ENCODE assay signal across 13 cellular contexts in genomic region chr3:130026146-130026829, GRCh38. TPM values are rescaled to one million over a fixed set of nuclear protein-coding genes. Genes with fewer than 3 reads are reported as not detected.
DNase-seq lines count a peak whose midpoint lies in the region; ATAC-seq, FAIRE-seq and TF ChIP-seq lines count a peak whose summit lies in the region.
"Not testable (repeated sequence)": the region's sequence is repeated elsewhere in the genome, so short reads cannot be mapped to it uniquely, and the experiment has no call there.
"Had no signal": no experiment of that assay in that cellular context is flagged by ENCODE, and none has a peak within 500 bp of the region (broad histone marks: within the 10 kb centered on the region; RNA-seq: fewer than 3 reads in every experiment).

No MANE protein-coding gene starts in this region.

- TF ChIP-seq CTCF in GM12873 (IDR thresholded peaks at IDR 0.05; ENCODE audit: insufficient read depth, low read depth, low read length, missing control alignments) (peak; percentile 47), bronchial epithelial cell (IDR thresholded peaks at IDR 0.05; ENCODE audit: insufficient read depth, low read length, severe bottlenecking) (peak; percentile 12)
- TF ChIP-seq CTCF in LNCaP clone FGC (IDR thresholded peaks at IDR 0.05; ENCODE audit: control insufficient read depth, extremely low read depth, insufficient read depth); lung (IDR thresholded peaks at IDR 0.05; ENCODE audit: control extremely low read depth, extremely low read depth): not testable (repeated sequence)

- not testable (repeated sequence) for H3K36me3 Mint-ChIP-seq in CD4-positive, CD25-positive, alpha-beta regulatory T cell; activated T-cell treated with anti-CD3 and anti-CD28 coated beads, Interleukin-2, amount 50 U/mL, for 24 hours (ENCODE audit: low read depth)

- not testable (repeated sequence) for H3K27ac ChIP-seq in CD4-positive, CD25-positive, alpha-beta regulatory T cell (ENCODE audit: insufficient read depth, low read length, poor library complexity, severe bottlenecking); lung (ENCODE audit: low read depth in 1 of 2, low read length in 1 of 2)

- peak in 2 of 3 donors; percentile 24 to 36 for DNase-seq in CD4-positive, CD25-positive, alpha-beta regulatory T cell
- DNase-seq in LNCaP clone FGC (ENCODE audit: low read depth) = peak; percentile 80
- DNase-seq in RPMI7951 (ENCODE audit: low read depth) = peak; percentile 8
- DNase-seq in activated T-cell treated with anti-CD3 and anti-CD28 coated beads, Interleukin-2, amount 50 U/mL, for 24 hours = peak; percentile 39
- DNase-seq in bronchial epithelial cell (ENCODE audit: low read depth) = peak; percentile 69
- DNase-seq in lung (ENCODE audit: low spot score) = peak; percentile 24
- DNase-seq in stimulated activated CD4-positive, alpha-beta T cell treated with anti-CD3 and anti-CD28 coated beads, TNF-alpha, amount 100 ng/mL, for 24 hours (ENCODE audit: low read depth in 3 of 3) = peak in 2 of 3 experiments; percentile 4 to 5

- not testable (repeated sequence) for H3K4me3 Mint-ChIP-seq in CD4-positive, CD25-positive, alpha-beta regulatory T cell; activated T-cell treated with anti-CD3 and anti-CD28 coated beads, Interleukin-2, amount 50 U/mL, for 24 hours

- H3K9me3 ChIP-seq in CD4-positive, CD25-positive, alpha-beta regulatory T cell (ENCODE audit: control insufficient read depth in 2 of 2, low read length in 2 of 2); lung (ENCODE audit: control insufficient read depth in 2 of 2, insufficient read depth in 1 of 2, low read length in 1 of 2): not testable (repeated sequence)

- H3K36me3 ChIP-seq in CD4-positive, CD25-positive, alpha-beta regulatory T cell (ENCODE audit: control insufficient read depth, insufficient read depth, low read length); bronchial epithelial cell (ENCODE audit: control insufficient read depth, insufficient read depth, low read length); lung (ENCODE audit: control insufficient read depth in 2 of 2, insufficient read depth in 2 of 2, low read length in 2 of 2): not testable (repeated sequence)

- H3K4me3 ChIP-seq in CD4-positive, CD25-positive, alpha-beta regulatory T cell (ENCODE audit: low read depth, low read length); LNCaP clone FGC (ENCODE audit: low read depth, low read length); bronchial epithelial cell (ENCODE audit: low read depth, low read length); lung: not testable (repeated sequence)

- not testable (repeated sequence) for H3K27me3 ChIP-seq in CD4-positive, CD25-positive, alpha-beta regulatory T cell (ENCODE audit: control insufficient read depth, insufficient read depth, low read length); bronchial epithelial cell (ENCODE audit: control insufficient read depth, insufficient read depth, low read length); lung (ENCODE audit: control insufficient read depth, insufficient read depth)

- not testable (repeated sequence) for H3K4me1 ChIP-seq in CD4-positive, CD25-positive, alpha-beta regulatory T cell (ENCODE audit: control insufficient read depth, insufficient read depth, low read length, poor library complexity, severe bottlenecking); lung (ENCODE audit: control insufficient read depth in 2 of 2, insufficient read depth in 2 of 2, low read length in 2 of 2)

- peak overlapping the region in 1 of 3 donors; percentile 81 for H3K27ac Mint-ChIP-seq in CD4-positive, CD25-positive, alpha-beta regulatory T cell
- not testable (repeated sequence) for H3K27ac Mint-ChIP-seq in activated T-cell treated with anti-CD3 and anti-CD28 coated beads, Interleukin-2, amount 50 U/mL, for 24 hours

- H3K9me3 Mint-ChIP-seq in CD4-positive, CD25-positive, alpha-beta regulatory T cell; activated T-cell treated with anti-CD3 and anti-CD28 coated beads, Interleukin-2, amount 50 U/mL, for 24 hours: not testable (repeated sequence)

- ATAC-seq in CD4-positive, CD25-positive, alpha-beta regulatory T cell (ENCODE audit: low read depth in 2 of 2); lung (ENCODE audit: insufficient read depth, low FRiP score): not testable (repeated sequence)

- 69 to 73% methylated on average over 8 to 13 of the region's 14 CpGs for WGBS in lung, 2 donors

- not testable (repeated sequence) for FAIRE-seq in bronchial epithelial cell (lab: Jason Lieb, UNC)

- not testable (repeated sequence) for H3K27me3 Mint-ChIP-seq in CD4-positive, CD25-positive, alpha-beta regulatory T cell; activated T-cell treated with anti-CD3 and anti-CD28 coated beads, Interleukin-2, amount 50 U/mL, for 24 hours

- H3K4me1 Mint-ChIP-seq in CD4-positive, CD25-positive, alpha-beta regulatory T cell; activated T-cell treated with anti-CD3 and anti-CD28 coated beads, Interleukin-2, amount 50 U/mL, for 24 hours (ENCODE audit: low read depth): not testable (repeated sequence)

RNA-seq across cellular contexts. Expression of gene TRH, which starts 51.8 kb away (rescaled TPM):
- not detected for total RNA-seq in CD4-positive, CD25-positive, alpha-beta regulatory T cell
- not detected for polyA plus RNA-seq in CD4-positive, CD25-positive, alpha-beta regulatory T cell
- not detected in 2 replicates for total RNA-seq in RPMI7951 (2014; rRNA removed; shearing (Covaris generic))
- total RNA-seq in bronchial epithelial cell (not detected in 2 replicates), lung (under 1 TPM in 1 of 2 donors, not detected in 1; 0.40 TPM)
- polyA plus RNA-seq in lung = under 1 TPM; 0.14 to 0.22 TPM
- total RNA-seq: activated CD8-positive, alpha-beta memory T cell treated with anti-CD3 and anti-CD28 coated beads, Interleukin-2, amount 10 ng/mL, durations not matched to agents 7 days and 5 days; NCI-H460; suprapubic skin had no signal

RNA-seq across cellular contexts. Expression of gene ALG1L2, which starts 55.3 kb away (rescaled TPM):
- 1.4 TPM for total RNA-seq in CD4-positive, CD25-positive, alpha-beta regulatory T cell
- under 1 TPM in 1 of 4 donors, not detected in 3; 0.30 TPM for polyA plus RNA-seq in CD4-positive, CD25-positive, alpha-beta regulatory T cell
- not detected in 2 replicates for total RNA-seq in RPMI7951 (2014; rRNA removed; shearing (Covaris generic))
- not detected in 2 replicates for total RNA-seq in bronchial epithelial cell
- under 1 TPM in 1 of 2 donors, not detected in 1; 0.80 TPM for total RNA-seq in lung
- polyA plus RNA-seq in lung = not detected
- total RNA-seq: cardiac muscle cell, lower leg skin, NCI-H460, suprapubic skin had no signal

Comparison
In these comparisons a context has a peak if more than half of its experiments do, and no peak if none do; other contexts are left out.
1. DNase-seq: peak in every context shown above with its lines; median percentile 80 in LNCaP clone FGC; 69 in bronchial epithelial cell; 39 in activated T-cell treated with anti-CD3 and anti-CD28 coated beads, Interleukin-2, amount 50 U/mL, for 24 hours; 30 in CD4-positive, CD25-positive, alpha-beta regulatory T cell; 24 in lung; 8 in RPMI7951; 4 in stimulated activated CD4-positive, alpha-beta T cell treated with anti-CD3 and anti-CD28 coated beads, TNF-alpha, amount 100 ng/mL, for 24 hours.